9 cellular contexts compared by ENCODE assay signal in the genomic region with DNA sequence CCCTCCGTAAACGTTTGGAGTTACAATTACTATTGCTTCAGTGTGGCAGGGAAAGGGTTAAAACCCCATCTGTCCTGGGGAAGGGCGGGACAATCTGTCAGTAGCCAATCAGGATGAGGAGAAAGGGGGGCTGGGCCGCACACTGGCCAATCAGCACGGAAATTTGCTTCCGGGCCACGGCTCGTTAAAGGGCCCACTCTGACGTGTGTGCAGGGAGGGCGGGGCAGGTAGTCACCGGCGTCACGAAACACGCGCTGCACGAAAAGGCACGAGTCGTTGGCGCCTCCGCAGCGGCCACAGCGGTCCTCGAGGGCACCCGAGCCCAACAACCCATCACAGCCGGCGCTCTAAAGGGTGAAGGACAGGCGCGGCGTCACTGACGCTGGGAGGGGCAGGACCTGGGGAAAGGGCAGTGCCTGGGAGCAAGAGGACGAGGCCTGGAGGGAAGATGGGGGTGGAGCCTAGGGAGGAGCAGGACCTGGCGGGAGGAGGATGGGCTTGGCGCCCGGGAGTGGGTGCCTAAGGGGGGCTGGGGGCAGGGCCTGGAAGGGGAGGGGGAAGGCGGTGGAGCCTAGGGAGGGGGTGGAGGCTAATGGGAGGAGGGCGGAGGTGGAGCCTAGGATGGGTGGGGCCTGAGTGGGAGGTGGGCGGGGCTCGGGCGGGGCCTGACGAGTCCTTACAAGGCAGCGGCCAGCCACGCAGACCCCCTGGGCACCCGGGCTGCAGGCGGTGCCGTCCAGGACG. TPM values are rescaled to one million over a fixed set of nuclear protein-coding genes. Genes with fewer than 3 reads are reported as not detected.
DNase-seq lines count a peak whose midpoint lies in the region; ATAC-seq, FAIRE-seq and TF ChIP-seq lines count a peak whose summit lies in the region.
"Had no signal": no experiment of that assay in that cellular context is flagged by ENCODE, and none has a peak within 500 bp of the region (broad histone marks: within the 10 kb centered on the region; RNA-seq: fewer than 3 reads in every experiment).

No MANE protein-coding gene starts in this region.

- peak overlapping the region; percentile 82; the same call in 1 of the 2 replicates for H4K91ac ChIP-seq in IMR-90 (ENCODE audit: insufficient read depth, low read depth, low read length)

- peak overlapping the region; percentile 3; the same call in 1 of the 2 replicates for H3K18ac ChIP-seq in IMR-90 (ENCODE audit: low read depth, low read length)

- H3K4ac ChIP-seq in IMR-90 (ENCODE audit: low read depth, low read length), result peak overlapping the region; percentile 81

- no peaks in the 10 kb centered on the region; the same call in 1 of the 2 replicates for H3K9me1 ChIP-seq in IMR-90 (ENCODE audit: insufficient read depth, low read length)

- intact Hi-C loops in IMR-90 (cut with micrococcal nuclease), result no loop called here

- H3K79me1 ChIP-seq in IMR-90 (ENCODE audit: low read depth in 1 of 2, low read length in 2 of 2), result peaks cover 4 to 15% of the 10 kb centered on the region in 2 experiments; a peak in 1 of 4 replicates

- H2BK5ac ChIP-seq in IMR-90 (ENCODE audit: low read depth, low read length, poor library complexity, severe bottlenecking), result peak overlapping the region; percentile 69

- ATAC-seq in IMR-90 (ENCODE audit: low read depth) (peak; percentile 86), HG03565 (IDR thresholded peaks at IDR 0.05; ENCODE audit: unreplicated experiment) (no peak)

- H3K27ac ChIP-seq in IMR-90 (ENCODE audit: insufficient read depth, low read length) (peak overlapping the region; percentile 62), epithelial cell of prostate (peak overlapping the region; percentile 60)

- WGBS in IMR-90 (ENCODE audit: extremely low coverage in 2 of 2, insufficient read length in 1 of 2), 2 experiments, result 1% methylated on average over 14 of the region's 46 CpGs; no CpG with 5 or more reads in 1 of the 2 experiments

- no peak for TF ChIP-seq RAD21 in IMR-90 (IDR thresholded peaks at IDR 0.05; ENCODE audit: low read length)

- peak overlapping the region; percentile 48; the same call in 1 of the 2 replicates for H2BK120ac ChIP-seq in IMR-90 (ENCODE audit: low read depth, low read length)

- H2BK15ac ChIP-seq in IMR-90 (ENCODE audit: low read depth, low read length), result no peak overlapping the region

- H4K5ac ChIP-seq in IMR-90 (ENCODE audit: low read depth, low read length), result peak overlapping the region; percentile 39

- H3K36me3 ChIP-seq in IMR-90 (ENCODE audit: control insufficient read depth, insufficient read depth, low read length), result peaks cover 13% of the 10 kb centered on the region

- POLR2A ChIA-PET in IMR-90 (lab: Charles Lee; ENCODE audit: unreplicated experiment), result no interaction called here

- no TSS peak for BruUV-seq in IMR-90 (replicated peaks; lab: Mats Ljungman, UMichigan)

- H4K20me1 ChIP-seq in IMR-90 (ENCODE audit: insufficient read depth, low read length), result no peaks in the 10 kb centered on the region; the same call in 1 of the 2 replicates

- H3K23ac ChIP-seq in IMR-90 (ENCODE audit: low read depth, low read length), result 0 out of 2 replicates have a peak overlapping the region, but pooled peaks have one; percentile 39

- H2AFZ ChIP-seq in IMR-90 (replicated peaks; ENCODE audit: low read length, poor library complexity), result peak overlapping the region; percentile 98

- no peak overlapping the region; the same call in 1 of the 2 replicates for H3K56ac ChIP-seq in IMR-90 (ENCODE audit: extremely low read depth, insufficient read depth, low read length)

- H4K8ac ChIP-seq in IMR-90 (ENCODE audit: low read depth in 2 of 2, low read length in 2 of 2), result peak overlapping the region; percentile 51 to 86; a peak in 3 of 4 replicates

- H3K4me3 ChIP-seq in IMR-90 (ENCODE audit: insufficient read depth, low read depth, low read length), result peak overlapping the region; percentile 44

- peak; percentile 74 for FAIRE-seq in D721Med (lab: Jason Lieb, UNC)

- CTCF ChIA-PET in IMR-90 (lab: Yijun Ruan, JAX), result no interaction called here

- no peak for TF ChIP-seq CTCF in D721Med (IDR thresholded peaks at IDR 0.05; ENCODE audit: insufficient read depth, missing control alignments)
- no peak for TF ChIP-seq CTCF in IMR-90 (conservative IDR thresholded peaks at IDR 0.05; ENCODE audit: low read depth, low read length)

- dilution Hi-C loops in IMR-90 (cut with HindIII; ENCODE audit: low sequenced_read_pairs, unreplicated experiment), result no loop called here

- H3K4me2 ChIP-seq in IMR-90 (ENCODE audit: low read depth, low read length), result peak overlapping the region; percentile 64

- H2AK5ac ChIP-seq in IMR-90 (ENCODE audit: low read depth, low read length), result peak overlapping the region; percentile 76; the same call in 1 of the 2 replicates

- DNase-seq in D721Med (ENCODE audit: insufficient read length, low spot score) (peak; percentile 100), IMR-90 (peak; percentile 95), OCI-M2 (lab: John Stamatoyannopoulos, UW; ENCODE audit: unreplicated experiment) (peak; percentile 63), epithelial cell of prostate (ENCODE audit: low read depth, low spot score) (peak; percentile 73), midbrain (lab: John Stamatoyannopoulos, UW) (peak; percentile 94)
- DNase-seq in activated T-cell treated with anti-CD3 and anti-CD28 coated beads, Interleukin-2, amount 50 U/mL, for 1 hour, result peak; percentile 91
- DNase-seq in stimulated activated CD8-positive, alpha-beta memory T cell treated with anti-CD3 and anti-CD28 coated beads, Interleukin-15, amount 100 ng/mL, for 1 hour (ENCODE audit: low read depth), result peak; percentile 76

- H2BK20ac ChIP-seq in IMR-90 (ENCODE audit: low read depth, low read length), result 0 out of 2 replicates have a peak overlapping the region, but pooled peaks have one; percentile 1

- no peaks in the 10 kb centered on the region for H3K9me3 ChIP-seq in IMR-90 (ENCODE audit: control insufficient read depth, insufficient read depth, low read length)

- peaks cover 3% of the 10 kb centered on the region; the same call in 1 of the 2 replicates for H3K27me3 ChIP-seq in IMR-90 (ENCODE audit: control insufficient read depth, insufficient read depth, low read length)

- in situ Hi-C loops in IMR-90 (cut with MboI; ENCODE audit: low sequenced_read_pairs), result no loop called here

- no peak for TF ChIP-seq POLR2A in IMR-90 (IDR thresholded peaks at IDR 0.05; ENCODE audit: low read depth, low read length)

- H3K14ac ChIP-seq in IMR-90 (replicated peaks; ENCODE audit: low read depth, low read length), result peak overlapping the region; percentile 30; the same call in 1 of the 2 replicates

- H2AK9ac ChIP-seq in IMR-90 (replicated peaks; ENCODE audit: low read depth, low read length, poor library complexity), result peak overlapping the region; percentile 90

- peaks cover 9% of the 10 kb centered on the region for H3K4me1 ChIP-seq in IMR-90 (ENCODE audit: control insufficient read depth, insufficient read depth, low read length)

- peak overlapping the region; percentile 9; the same call in 1 of the 2 replicates for H3K9ac ChIP-seq in IMR-90 (ENCODE audit: low read depth, low read length)

TF ChIP-seq in IMR-90, 13 proteins besides CTCF, POLR2A, EP300 and RAD21 (continues in another document):
- TF ChIP-seq BHLHE40 (IDR thresholded peaks at IDR 0.05; ENCODE audit: low read depth, low read length) (peak; percentile 96), CHD1 (IDR thresholded peaks at IDR 0.05; ENCODE audit: low read depth, low read length) (no peak), CEBPB (IDR thresholded peaks at IDR 0.05; ENCODE audit: low read depth, low read length) (no peak), RFX5 (IDR thresholded peaks at IDR 0.05; ENCODE audit: low read depth, low read length) (no peak), MAFK (IDR thresholded peaks at IDR 0.05; ENCODE audit: low read depth, low read length) (no peak), RCOR1 (IDR thresholded peaks at IDR 0.05; ENCODE audit: insufficient replicate concordance, low read length) (no peak), MAZ (IDR thresholded peaks at IDR 0.05; ENCODE audit: borderline replicate concordance, low read depth, low read length) (peak; percentile 87), NFE2L2 (IDR thresholded peaks at IDR 0.05; ENCODE audit: low read depth, low read length) (no peak), SMC3 (IDR thresholded peaks at IDR 0.05; ENCODE audit: low read depth, low read length) (no peak), MXI1 (IDR thresholded peaks at IDR 0.05; ENCODE audit: borderline replicate concordance, low read depth, low read length) (peak; percentile 79; the same call in 1 of the 2 replicates)
- TF ChIP-seq, protein P1, sequence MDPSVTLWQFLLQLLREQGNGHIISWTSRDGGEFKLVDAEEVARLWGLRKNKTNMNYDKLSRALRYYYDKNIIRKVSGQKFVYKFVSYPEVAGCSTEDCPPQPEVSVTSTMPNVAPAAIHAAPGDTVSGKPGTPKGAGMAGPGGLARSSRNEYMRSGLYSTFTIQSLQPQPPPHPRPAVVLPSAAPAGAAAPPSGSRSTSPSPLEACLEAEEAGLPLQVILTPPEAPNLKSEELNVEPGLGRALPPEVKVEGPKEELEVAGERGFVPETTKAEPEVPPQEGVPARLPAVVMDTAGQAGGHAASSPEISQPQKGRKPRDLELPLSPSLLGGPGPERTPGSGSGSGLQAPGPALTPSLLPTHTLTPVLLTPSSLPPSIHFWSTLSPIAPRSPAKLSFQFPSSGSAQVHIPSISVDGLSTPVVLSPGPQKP (IDR thresholded peaks at IDR 0.05; ENCODE audit: borderline replicate concordance, low read depth, low read length), result no peak

RNA-seq across cellular contexts. Expression of a gene that starts 4.9 kb away (rescaled TPM):
- 0.83 and 0.90 TPM in 2 replicates for total RNA-seq in IMR-90 (2012; rRNA removed)
- 10.8 and 13.4 TPM in 2 replicates for polyA plus RNA-seq in IMR-90 (2012; rRNA removed)
- polyA plus RNA-seq in IMR-90 (2012; cell fraction: cytosol; rRNA removed), result 7.7 and 13.2 TPM in 2 replicates
- polyA plus RNA-seq in IMR-90 (2012; cell fraction: nucleus; rRNA removed; ENCODE audit: low replicate concordance), result 31.7 and 79.5 TPM in 2 replicates

RNA-seq across cellular contexts. Expression of a gene that starts 15.9 kb away (rescaled TPM):
- total RNA-seq in IMR-90 (2012; rRNA removed), result not detected in 2 replicates
- 0.04 TPM in 1 of 2 replicates, not detected in the other for polyA plus RNA-seq in IMR-90 (2012; rRNA removed)
- polyA plus RNA-seq in IMR-90 (2012; cell fraction: cytosol; rRNA removed), result 0.05 TPM in 1 of 2 replicates, not detected in the other
- 0.76 and 1.1 TPM in 2 replicates for polyA plus RNA-seq in IMR-90 (2012; cell fraction: nucleus; rRNA removed; ENCODE audit: low replicate concordance)
- total RNA-seq: activated CD8-positive, alpha-beta memory T cell treated with anti-CD3 and anti-CD28 coated beads for 36 hours had no signal

RNA-seq across cellular contexts. Expression of a gene that starts 17.0 kb away (rescaled TPM):
- 1.3 and 1.7 TPM in 2 replicates for total RNA-seq in IMR-90 (2012; rRNA removed)
- 2.2 and 3.2 TPM in 2 replicates for polyA plus RNA-seq in IMR-90 (2012; rRNA removed)
- polyA plus RNA-seq in IMR-90 (2012; cell fraction: cytosol; rRNA removed), result 2.8 and 4.8 TPM in 2 replicates
- 2.0 and 2.7 TPM in 2 replicates for polyA plus RNA-seq in IMR-90 (2012; cell fraction: nucleus; rRNA removed; ENCODE audit: low replicate concordance)

RNA-seq across cellular contexts. Expression of a gene that starts 17.8 kb away (rescaled TPM):
- 0.56 and 0.72 TPM in 2 replicates for total RNA-seq in IMR-90 (2012; rRNA removed)
- 1.7 and 2.9 TPM in 2 replicates for polyA plus RNA-seq in IMR-90 (2012; rRNA removed)
- 0.29 and 1.2 TPM in 2 replicates for polyA plus RNA-seq in IMR-90 (2012; cell fraction: cytosol; rRNA removed)
- polyA plus RNA-seq in IMR-90 (2012; cell fraction: nucleus; rRNA removed; ENCODE audit: low replicate concordance), result 31.5 and 85.3 TPM in 2 replicates

RNA-seq across cellular contexts. Expression of a gene that starts 28.9 kb away (rescaled TPM):
- 10.4 and 10.6 TPM in 2 replicates for total RNA-seq in IMR-90 (2012; rRNA removed)
- polyA plus RNA-seq in IMR-90 (2012; rRNA removed), result 34.9 and 40.8 TPM in 2 replicates
- polyA plus RNA-seq in IMR-90 (2012; cell fraction: cytosol; rRNA removed), result 36.9 and 49.4 TPM in 2 replicates
- 25.0 and 47.9 TPM in 2 replicates for polyA plus RNA-seq in IMR-90 (2012; cell fraction: nucleus; rRNA removed; ENCODE audit: low replicate concordance)
